In the genomic region with DNA sequence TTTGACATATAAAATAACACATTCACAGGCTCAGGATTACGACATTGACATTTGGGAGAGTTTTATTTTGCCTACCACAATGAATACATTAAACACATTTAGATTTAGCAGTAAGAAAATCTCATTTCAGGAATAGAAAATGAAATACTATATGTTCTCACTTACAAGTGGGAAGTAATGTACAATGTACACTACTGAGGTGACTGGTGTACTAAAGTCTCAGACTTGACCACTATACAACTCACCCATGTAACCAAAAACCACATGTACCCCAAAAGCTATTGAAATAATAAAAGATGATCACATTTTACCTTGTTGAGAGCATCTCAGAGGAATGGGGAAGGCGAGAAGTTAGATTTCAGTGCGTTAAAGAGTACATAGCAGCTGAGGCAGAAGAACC, we compare ENCODE assay signal across 14 cellular contexts.
"Had no signal": no experiment of that assay in that cellular context is flagged by ENCODE, and none has a peak within 500 bp of the region (broad histone marks: within the 10 kb centered on the region; RNA-seq: fewer than 3 reads in every experiment).

No MANE protein-coding gene starts in this region.

- DNase-seq: activated CD4-positive, alpha-beta T cell treated with anti-CD3 and anti-CD28 coated beads, Interleukin-2, amount 10 ng/mL, durations not matched to agents 7 days and 5 days; activated CD8-positive, alpha-beta memory T cell treated with anti-CD3 and anti-CD28 coated beads for 24 hours; activated naive CD4-positive, alpha-beta T cell; aorta; effector memory CD4-positive, alpha-beta T cell; foreskin fibroblast; glutamatergic neuron; immature natural killer cell; mesenchymal stem cell; retina had no signal

- H3K4me1 Mint-ChIP-seq: activated CD4-positive, alpha-beta T cell treated with anti-CD3 and anti-CD28 coated beads, Interleukin-2, amount 10 ng/mL, durations not matched to agents 7 days and 5 days; immature natural killer cell; stimulated activated effector memory CD8-positive, alpha-beta T cell treated with anti-CD3 and anti-CD28 coated beads, Interleukin-12 subunit alpha, Interleukin-12 subunit beta, amount 100 ng/mL, for 72 hours had no signal

- H3K27ac Mint-ChIP-seq: activated CD4-positive, alpha-beta T cell treated with anti-CD3 and anti-CD28 coated beads, Interleukin-2, amount 10 ng/mL, durations not matched to agents 7 days and 5 days; activated T-helper 1 cell treated with anti-CD3 and anti-CD28 coated beads, Interleukin-12 subunit alpha, Interleukin-12 subunit beta, Interleukin-2, Interleukin-4 antibody, amounts not matched to agents 30 ng/mL and 10 ng/mL and 1 ng/mL, durations not matched to agents 14 hours and 24 hours and 36 hours; dendritic cell treated with granulocyte-macrophage colony-stimulating factor and Interleukin-4, amounts not matched to agents 40 ng/mL and 50 ng/mL, for 4 days; immature natural killer cell; natural killer cell treated with Interleukin-12 subunit alpha and Interleukin-12 subunit beta and Interleukin-15 and Interleukin-18, amount 100 ng/mL, for 72 hours; stimulated activated effector memory CD8-positive, alpha-beta T cell treated with anti-CD3 and anti-CD28 coated beads, Interleukin-12 subunit alpha, Interleukin-12 subunit beta, amount 100 ng/mL, for 72 hours had no signal

- H3K36me3 Mint-ChIP-seq: immature natural killer cell; natural killer cell treated with Interleukin-12 subunit alpha and Interleukin-12 subunit beta and Interleukin-15 and Interleukin-18, amount 100 ng/mL, for 72 hours; stimulated activated effector memory CD8-positive, alpha-beta T cell treated with anti-CD3 and anti-CD28 coated beads, Interleukin-12 subunit alpha, Interleukin-12 subunit beta, amount 100 ng/mL, for 72 hours had no signal

- H3K27me3 Mint-ChIP-seq: activated CD4-positive, alpha-beta T cell treated with anti-CD3 and anti-CD28 coated beads, Interleukin-2, amount 10 ng/mL, durations not matched to agents 7 days and 5 days; dendritic cell treated with granulocyte-macrophage colony-stimulating factor and Interleukin-4, amounts not matched to agents 40 ng/mL and 50 ng/mL, for 4 days; natural killer cell treated with Interleukin-12 subunit alpha and Interleukin-12 subunit beta and Interleukin-15 and Interleukin-18, amount 100 ng/mL, for 72 hours had no signal

- ATAC-seq: natural killer cell treated with Interleukin-12 subunit alpha and Interleukin-12 subunit beta and Interleukin-15 and Interleukin-18, amount 100 ng/mL, for 72 hours; stimulated activated effector memory CD8-positive, alpha-beta T cell treated with anti-CD3 and anti-CD28 coated beads, Interleukin-12 subunit alpha, Interleukin-12 subunit beta, amount 100 ng/mL, for 72 hours had no signal

- H3K4me3 Mint-ChIP-seq: activated CD4-positive, alpha-beta T cell treated with anti-CD3 and anti-CD28 coated beads, Interleukin-2, amount 10 ng/mL, durations not matched to agents 7 days and 5 days; activated T-helper 1 cell treated with anti-CD3 and anti-CD28 coated beads, Interleukin-12 subunit alpha, Interleukin-12 subunit beta, Interleukin-2, Interleukin-4 antibody, amounts not matched to agents 30 ng/mL and 10 ng/mL and 1 ng/mL, durations not matched to agents 14 hours and 24 hours and 36 hours; dendritic cell treated with granulocyte-macrophage colony-stimulating factor and Interleukin-4, amounts not matched to agents 40 ng/mL and 50 ng/mL, for 4 days; immature natural killer cell; natural killer cell treated with Interleukin-12 subunit alpha and Interleukin-12 subunit beta and Interleukin-15 and Interleukin-18, amount 100 ng/mL, for 72 hours; stimulated activated effector memory CD8-positive, alpha-beta T cell treated with anti-CD3 and anti-CD28 coated beads, Interleukin-12 subunit alpha, Interleukin-12 subunit beta, amount 100 ng/mL, for 72 hours had no signal
